2 cellular contexts compared by ENCODE assay signal in genomic region chrX:12920990-12921389, GRCh38.
TF ChIP-seq lines count a peak whose summit lies in the region.

No MANE protein-coding gene starts in this region.

TF ChIP-seq in GM12891, 5 proteins besides CTCF, POLR2A, EP300 and RAD21 (continued from another document):
- TF ChIP-seq PAX5 (IDR thresholded peaks at IDR 0.05; ENCODE audit: insufficient read depth, low read length, severe bottlenecking), result no peak
- no peak for TF ChIP-seq POU2F2 (IDR thresholded peaks at IDR 0.05; ENCODE audit: low read depth, low read length)
- no peak for TF ChIP-seq SPI1 (IDR thresholded peaks at IDR 0.05; ENCODE audit: low read depth, low read length)
TF ChIP-seq in GM12891: peak in this region for 0.

TF ChIP-seq in K562, 482 proteins besides CTCF, POLR2A, EP300 and RAD21 (continued from another document):
- TF ChIP-seq NFE2 (IDR thresholded peaks at IDR 0.05; ENCODE audit: low read depth) (peak; percentile 74), FOSL1 (tag; conservative IDR thresholded peaks at IDR 0.05) (peak; percentile 67), ARID1B (IDR thresholded peaks at IDR 0.05) (peak; percentile 25; the same call in 1 of the 2 replicates), NFXL1 (CRISPR knock-in tag; IDR thresholded peaks at IDR 0.05) (no peak), JUN (IDR thresholded peaks at IDR 0.05; ENCODE audit: borderline replicate concordance, low read depth, low read length) (0 out of 2 replicates have a peak, but pooled peaks have one; percentile 18), JUN (CRISPR knock-in tag; IDR thresholded peaks at IDR 0.05; ENCODE audit: borderline replicate concordance) (no peak), ATF3 (IDR thresholded peaks at IDR 0.05) (peak; percentile 46; the same call in 1 of the 2 replicates), ATF3 (CRISPR knock-in tag; conservative IDR thresholded peaks at IDR 0.05) (no peak), TCFL5 (CRISPR knock-in tag; conservative IDR thresholded peaks at IDR 0.05) (no peak), POLR2AphosphoS5 (IDR thresholded peaks at IDR 0.05; ENCODE audit: control insufficient read depth, insufficient read depth, low read depth, low read length) (no peak)
